ENCODE assay signal across 14 cellular contexts in genomic region chr10:613217-613616, GRCh38.
DNase-seq lines count a peak whose midpoint lies in the region; ATAC-seq and TF ChIP-seq lines count a peak whose summit lies in the region.
"Had no signal": no experiment of that assay in that cellular context is flagged by ENCODE, and none has a peak within 500 bp of the region (broad histone marks: within the 10 kb centered on the region; RNA-seq: fewer than 3 reads in every experiment).

No MANE protein-coding gene starts in this region.

- no peak for ATAC-seq in lung (ENCODE audit: insufficient read depth, low FRiP score)
- ATAC-seq in aorta (ENCODE audit: low FRiP score): peak; percentile 52
- no peak for ATAC-seq in HG03095 (IDR thresholded peaks at IDR 0.05; ENCODE audit: unreplicated experiment)

- H3K4me3 Mint-ChIP-seq in chondrocyte (ENCODE audit: unreplicated experiment): no peak overlapping the region
- H3K4me3 Mint-ChIP-seq: activated CD4-positive, alpha-beta memory T cell treated with anti-CD3 and anti-CD28 coated beads, Interleukin-2, amount 10 ng/mL, durations not matched to agents 7 days and 5 days; activated naive CD8-positive, alpha-beta T cell treated with anti-CD3 and anti-CD28 coated beads, Interleukin-2, amount 10 ng/mL, durations not matched to agents 7 days and 5 days; IgD-negative memory B cell; T-helper 1 cell treated with Interleukin-12 subunit alpha and Interleukin-12 subunit beta and Interleukin-4 antibody, amounts not matched to agents 30 μg/mL and 1 μg/mL, for 36 hours had no signal

- no peaks in the 10 kb centered on the region for H3K36me3 ChIP-seq in lung (ENCODE audit: control insufficient read depth in 2 of 2, insufficient read depth in 2 of 2, low read length in 2 of 2)
- no peaks in the 10 kb centered on the region for H3K36me3 ChIP-seq in aorta (ENCODE audit: control insufficient read depth in 1 of 2, insufficient read depth in 2 of 2, low read length in 1 of 2)
- no peaks in the 10 kb centered on the region for H3K36me3 ChIP-seq in MG63

- no peaks in the 10 kb centered on the region for H3K27me3 Mint-ChIP-seq in chondrocyte (ENCODE audit: low read depth)
- H3K27me3 Mint-ChIP-seq: activated CD4-positive, alpha-beta memory T cell treated with anti-CD3 and anti-CD28 coated beads, Interleukin-2, amount 10 ng/mL, durations not matched to agents 7 days and 5 days had no signal

- H3K4me3 ChIP-seq in lung (no peak overlapping the region), aorta (ENCODE audit: low read length in 2 of 2) (no peak overlapping the region), MG63 (no peak overlapping the region)

- H3K27me3 ChIP-seq in lung (ENCODE audit: control insufficient read depth, insufficient read depth) (no peaks in the 10 kb centered on the region), aorta (ENCODE audit: control insufficient read depth in 1 of 2, insufficient read depth in 2 of 2, low read length in 1 of 2) (no peaks in the 10 kb centered on the region), MG63 (no peaks in the 10 kb centered on the region)

- peak overlapping the region; percentile 41 for H3K27ac Mint-ChIP-seq in chondrocyte (ENCODE audit: unreplicated experiment)
- H3K27ac Mint-ChIP-seq: activated CD4-positive, alpha-beta memory T cell treated with anti-CD3 and anti-CD28 coated beads, Interleukin-2, amount 10 ng/mL, durations not matched to agents 7 days and 5 days; activated naive CD8-positive, alpha-beta T cell treated with anti-CD3 and anti-CD28 coated beads, Interleukin-2, amount 10 ng/mL, durations not matched to agents 7 days and 5 days; IgD-negative memory B cell; T-helper 1 cell treated with Interleukin-12 subunit alpha and Interleukin-12 subunit beta and Interleukin-4 antibody, amounts not matched to agents 30 μg/mL and 1 μg/mL, for 36 hours had no signal

- H3K36me3 Mint-ChIP-seq in chondrocyte (ENCODE audit: low read depth): no peaks in the 10 kb centered on the region
- H3K36me3 Mint-ChIP-seq: activated naive CD8-positive, alpha-beta T cell treated with anti-CD3 and anti-CD28 coated beads, Interleukin-2, amount 10 ng/mL, durations not matched to agents 7 days and 5 days; IgD-negative memory B cell had no signal

- WGBS in lung, 2 donors: 56 to 82% methylated on average over 13 of the region's 13 CpGs
- WGBS in aorta, 2 donors: 1 to 10% methylated on average over 13 of the region's 13 CpGs

- peaks cover 83% of the 10 kb centered on the region for H3K4me1 Mint-ChIP-seq in chondrocyte (ENCODE audit: low read depth)
- H3K4me1 Mint-ChIP-seq: activated CD4-positive, alpha-beta memory T cell treated with anti-CD3 and anti-CD28 coated beads, Interleukin-2, amount 10 ng/mL, durations not matched to agents 7 days and 5 days had no signal

- H3K27ac ChIP-seq in lung (ENCODE audit: low read depth in 1 of 2, low read length in 1 of 2): no peak overlapping the region
- peak overlapping the region in 1 of 2 donors; percentile 32 for H3K27ac ChIP-seq in aorta (ENCODE audit: low read depth in 1 of 2, low read length in 2 of 2)

- H3K4me1 ChIP-seq in lung (ENCODE audit: control insufficient read depth in 2 of 2, insufficient read depth in 2 of 2, low read length in 2 of 2): peaks cover 5 to 19% of the 10 kb centered on the region in 2 donors
- H3K4me1 ChIP-seq in aorta (ENCODE audit: control insufficient read depth in 1 of 2, insufficient read depth in 2 of 2, low read length in 2 of 2): peaks cover 2 to 4% of the 10 kb centered on the region in 2 donors

- DNase-seq in NCI-H2081 (lab: John Stamatoyannopoulos, UW): peak; percentile 21 to 65
- DNase-seq in NCI-H2081 treated with DMSO at 0.1 percent for 48 hours (lab: John Stamatoyannopoulos, UW): no peak
- no peak for DNase-seq in chondrocyte (ENCODE audit: low spot score)
- peak; percentile 75 for DNase-seq in lung (ENCODE audit: low spot score)
- peak; percentile 44 to 72 for DNase-seq in aorta
- no peak for DNase-seq in HPDE6-E6E7 (ENCODE audit: extremely low spot score)
- no peak for DNase-seq in MG63
- DNase-seq: 8988T; activated CD4-positive, alpha-beta memory T cell treated with anti-CD3 and anti-CD28 coated beads, Interleukin-2, amount 10 ng/mL, durations not matched to agents 7 days and 5 days; activated naive CD8-positive, alpha-beta T cell treated with anti-CD3 and anti-CD28 coated beads, Interleukin-2, amount 10 ng/mL, durations not matched to agents 7 days and 5 days; effector memory CD4-positive, alpha-beta T cell had no signal

- H3K9me3 ChIP-seq in lung (ENCODE audit: control insufficient read depth in 2 of 2, insufficient read depth in 1 of 2, low read length in 1 of 2): no peaks in the 10 kb centered on the region
- H3K9me3 ChIP-seq in aorta (ENCODE audit: control insufficient read depth, low read length): no peaks in the 10 kb centered on the region
- no peaks in the 10 kb centered on the region for H3K9me3 ChIP-seq in MG63

- H3K9me3 Mint-ChIP-seq in chondrocyte (ENCODE audit: low read depth): no peaks in the 10 kb centered on the region
- H3K9me3 Mint-ChIP-seq: activated CD4-positive, alpha-beta memory T cell treated with anti-CD3 and anti-CD28 coated beads, Interleukin-2, amount 10 ng/mL, durations not matched to agents 7 days and 5 days; T-helper 1 cell treated with Interleukin-12 subunit alpha and Interleukin-12 subunit beta and Interleukin-4 antibody, amounts not matched to agents 30 μg/mL and 1 μg/mL, for 36 hours had no signal

- intact Hi-C loops in aorta (cut with DNase I): loop anchor here in 1 of 2 donors (5.0 kb wide), 1 partner anchor 69 kb away; no protein-coding TSS in a partner anchor

- TF ChIP-seq CTCF in chondrocyte (IDR thresholded peaks at IDR 0.05) (no peak), lung (IDR thresholded peaks at IDR 0.05; ENCODE audit: control extremely low read depth, extremely low read depth) (no peak)

Comparison
In these comparisons a context has a peak if more than half of its experiments do, and no peak if none do; other contexts are left out.
1. DNase-seq: peak in NCI-H2081 (2 of 2), lung (single experiment) and aorta (2 of 2); none in NCI-H2081 treated with DMSO at 0.1 percent for 48 hours (single experiment), chondrocyte (single experiment), HPDE6-E6E7 (single experiment) and MG63 (single experiment).